21 cellular contexts compared by ENCODE assay signal in genomic region chr1:119003413-119004128, GRCh38. TPM values are rescaled to one million over a fixed set of nuclear protein-coding genes. Genes with fewer than 3 reads are reported as not detected.
"Had no signal": no experiment of that assay in that cellular context is flagged by ENCODE, and none has a peak within 500 bp of the region (broad histone marks: within the 10 kb centered on the region; RNA-seq: fewer than 3 reads in every experiment).

No MANE protein-coding gene starts in this region.

- ATAC-seq: activated CD4-positive, CD25-positive, alpha-beta regulatory T cell treated with anti-CD3 and anti-CD28 coated beads, Interleukin-2, amount 50 U/mL, for 24 hours; activated CD8-positive, alpha-beta T cell treated with anti-CD3 and anti-CD28 coated beads, Interleukin-2, amount 10 ng/mL, durations not matched to agents 7 days and 5 days; activated naive CD8-positive, alpha-beta T cell treated with anti-CD3 and anti-CD28 coated beads, Interleukin-2, amount 50 U/mL, for 24 hours; esophagus mucosa; gastrocnemius medialis; naive thymus-derived CD4-positive, alpha-beta T cell; right cardiac atrium had no signal

- H3K9me3 ChIP-seq: gastrocnemius medialis had no signal

- DNase-seq: activated CD4-positive, alpha-beta T cell treated with anti-CD3 and anti-CD28 coated beads, Interleukin-2, amount 10 ng/mL, durations not matched to agents 7 days and 5 days; activated CD8-positive, alpha-beta T cell treated with anti-CD3 and anti-CD28 coated beads, Interleukin-2, amount 10 ng/mL, durations not matched to agents 7 days and 5 days; activated naive CD4-positive, alpha-beta T cell treated with anti-CD3 and anti-CD28 coated beads for 36 hours; activated naive CD8-positive, alpha-beta T cell treated with anti-CD3 and anti-CD28 coated beads, Interleukin-2, amount 50 U/mL, for 24 hours; activated T-cell treated with anti-CD3 and anti-CD28 coated beads, Interleukin-2, amount 50 U/mL, for 24 hours; anterior cingulate cortex; cortex of kidney; effector CD4-positive, alpha-beta T cell; gastrocnemius medialis; kidney glomerular epithelial cell; mesenchymal stem cell; naive thymus-derived CD4-positive, alpha-beta T cell; nucleus accumbens; right cardiac atrium; stimulated activated CD4-positive, alpha-beta T cell treated with anti-CD3 and anti-CD28 coated beads, Interleukin-15, amount 100 ng/mL, for 24 hours; stimulated activated CD4-positive, alpha-beta T cell treated with anti-CD3 and anti-CD28 coated beads, Interleukin-2, amount 100 ng/mL, for 48 hours; T-helper 1 cell; T1000; trophoblast cell had no signal

- H3K36me3 ChIP-seq: gastrocnemius medialis had no signal

- H3K4me3 ChIP-seq: gastrocnemius medialis had no signal

RNA-seq across cellular contexts. Expression of gene TBX15, which starts 15.4 kb away (rescaled TPM):
- total RNA-seq: activated CD4-positive, alpha-beta T cell treated with anti-CD3 and anti-CD28 coated beads, Interleukin-2, amount 10 ng/mL, durations not matched to agents 7 days and 5 days; activated CD8-positive, alpha-beta T cell treated with anti-CD3 and anti-CD28 coated beads, Interleukin-2, amount 10 ng/mL, durations not matched to agents 7 days and 5 days; activated naive CD4-positive, alpha-beta T cell treated with anti-CD3 and anti-CD28 coated beads for 36 hours; esophagus mucosa; naive thymus-derived CD4-positive, alpha-beta T cell had no signal
- polyA plus RNA-seq: naive thymus-derived CD4-positive, alpha-beta T cell had no signal
